1 cellular context compared by ENCODE assay signal in genomic region chr1:153032677-153033308, GRCh38.
TF ChIP-seq lines count a peak whose summit lies in the region.

No MANE protein-coding gene starts in this region.

TF ChIP-seq in Ishikawa, 13 proteins besides CTCF, POLR2A, EP300 and RAD21 (continued from another document):
- TF ChIP-seq, protein P1, sequence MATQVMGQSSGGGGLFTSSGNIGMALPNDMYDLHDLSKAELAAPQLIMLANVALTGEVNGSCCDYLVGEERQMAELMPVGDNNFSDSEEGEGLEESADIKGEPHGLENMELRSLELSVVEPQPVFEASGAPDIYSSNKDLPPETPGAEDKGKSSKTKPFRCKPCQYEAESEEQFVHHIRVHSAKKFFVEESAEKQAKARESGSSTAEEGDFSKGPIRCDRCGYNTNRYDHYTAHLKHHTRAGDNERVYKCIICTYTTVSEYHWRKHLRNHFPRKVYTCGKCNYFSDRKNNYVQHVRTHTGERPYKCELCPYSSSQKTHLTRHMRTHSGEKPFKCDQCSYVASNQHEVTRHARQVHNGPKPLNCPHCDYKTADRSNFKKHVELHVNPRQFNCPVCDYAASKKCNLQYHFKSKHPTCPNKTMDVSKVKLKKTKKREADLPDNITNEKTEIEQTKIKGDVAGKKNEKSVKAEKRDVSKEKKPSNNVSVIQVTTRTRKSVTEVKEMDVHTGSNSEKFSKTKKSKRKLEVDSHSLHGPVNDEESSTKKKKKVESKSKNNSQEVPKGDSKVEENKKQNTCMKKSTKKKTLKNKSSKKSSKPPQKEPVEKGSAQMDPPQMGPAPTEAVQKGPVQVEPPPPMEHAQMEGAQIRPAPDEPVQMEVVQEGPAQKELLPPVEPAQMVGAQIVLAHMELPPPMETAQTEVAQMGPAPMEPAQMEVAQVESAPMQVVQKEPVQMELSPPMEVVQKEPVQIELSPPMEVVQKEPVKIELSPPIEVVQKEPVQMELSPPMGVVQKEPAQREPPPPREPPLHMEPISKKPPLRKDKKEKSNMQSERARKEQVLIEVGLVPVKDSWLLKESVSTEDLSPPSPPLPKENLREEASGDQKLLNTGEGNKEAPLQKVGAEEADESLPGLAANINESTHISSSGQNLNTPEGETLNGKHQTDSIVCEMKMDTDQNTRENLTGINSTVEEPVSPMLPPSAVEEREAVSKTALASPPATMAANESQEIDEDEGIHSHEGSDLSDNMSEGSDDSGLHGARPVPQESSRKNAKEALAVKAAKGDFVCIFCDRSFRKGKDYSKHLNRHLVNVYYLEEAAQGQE (IDR thresholded peaks at IDR 0.05; ENCODE audit: low read depth): no peak
- no peak for TF ChIP-seq FOXM1 (IDR thresholded peaks at IDR 0.05; ENCODE audit: borderline replicate concordance, low read depth)
- TF ChIP-seq NFIC (IDR thresholded peaks at IDR 0.05): no peak
- TF ChIP-seq TAF1 (IDR thresholded peaks at IDR 0.05; ENCODE audit: low read depth): no peak
- TF ChIP-seq TEAD4 (IDR thresholded peaks at IDR 0.05): no peak
- TF ChIP-seq CEBPB (IDR thresholded peaks at IDR 0.05): no peak
